Comparison of ENCODE assay signal across 23 cellular contexts in the genomic region with DNA sequence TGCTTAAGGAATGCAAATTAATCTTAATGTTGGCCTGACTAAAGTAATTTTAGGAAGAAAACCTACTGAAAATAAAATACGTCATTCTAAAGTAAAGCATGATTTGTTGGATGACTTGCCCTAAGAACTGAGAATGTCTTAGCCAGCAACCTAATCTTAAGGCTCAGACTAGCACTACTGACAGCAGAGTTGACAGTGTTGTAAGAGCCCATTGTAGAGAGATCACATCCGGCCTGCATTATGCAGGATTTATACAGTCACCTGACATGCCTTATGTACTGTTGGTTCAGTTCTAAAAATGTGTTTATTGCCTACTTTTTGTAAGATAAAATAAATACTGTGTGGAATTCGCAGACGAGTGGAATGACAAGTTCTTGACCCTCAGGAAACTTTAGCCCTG.
"Had no signal": no experiment of that assay in that cellular context is flagged by ENCODE, and none has a peak within 500 bp of the region (broad histone marks: within the 10 kb centered on the region; RNA-seq: fewer than 3 reads in every experiment).

No MANE protein-coding gene starts in this region.

- H3K4me3 ChIP-seq: pancreas, prostate gland, right lobe of liver, sigmoid colon, stomach, thoracic aorta, thyroid gland, tibial nerve, upper lobe of left lung, vagina had no signal

- H3K27ac ChIP-seq: neutrophil, pancreas, prostate gland, right lobe of liver, sigmoid colon, stomach, thoracic aorta, thyroid gland, tibial nerve, upper lobe of left lung, vagina had no signal

- H3K27me3 ChIP-seq: neutrophil, pancreas, right lobe of liver, sigmoid colon, stomach, thyroid gland, tibial nerve, upper lobe of left lung, vagina had no signal

- H3K9me3 ChIP-seq: neutrophil, pancreas, prostate gland, right lobe of liver, sigmoid colon, stomach, thoracic aorta, thyroid gland, tibial nerve, upper lobe of left lung, vagina had no signal

- DNase-seq: nephron progenitor cell; nucleus accumbens; pancreas; retina; right cardiac atrium; right lobe of liver; sigmoid colon; small intestine; stimulated activated CD4-positive, alpha-beta T cell treated with anti-CD3 and anti-CD28 coated beads, Interleukin-15, amount 100 ng/mL, for 24 hours; stimulated activated CD4-positive, alpha-beta T cell treated with anti-CD3 and anti-CD28 coated beads, Interleukin-2, amount 100 ng/mL, for 24 hours; stimulated activated CD4-positive, alpha-beta T cell treated with anti-CD3 and anti-CD28 coated beads, Interleukin-2, amount 100 ng/mL, for 48 hours; stimulated activated CD4-positive, alpha-beta T cell treated with anti-CD3 and anti-CD28 coated beads, Interleukin-4, amount 100 ng/mL, for 24 hours; stimulated activated naive B cell treated with anti-CD40 and anti-IgM and Interleukin-4, amounts not matched to agents 10 μg/mL and 1 μg/mL and 100 μg/mL, for 72 hours; stimulated activated naive CD4-positive, alpha-beta T cell treated with Interleukin-2 at 50 U/mL for 16 hours; stomach; thyroid gland; trophoblast cell; upper lobe of left lung had no signal

- H3K4me1 ChIP-seq: prostate gland, right lobe of liver, sigmoid colon, stomach, tibial nerve, upper lobe of left lung, vagina had no signal

- H3K36me3 ChIP-seq: neutrophil, pancreas, prostate gland, right lobe of liver, thoracic aorta, vagina had no signal
